Comparison of ENCODE assay signal across 8 cellular contexts in the genomic region with DNA sequence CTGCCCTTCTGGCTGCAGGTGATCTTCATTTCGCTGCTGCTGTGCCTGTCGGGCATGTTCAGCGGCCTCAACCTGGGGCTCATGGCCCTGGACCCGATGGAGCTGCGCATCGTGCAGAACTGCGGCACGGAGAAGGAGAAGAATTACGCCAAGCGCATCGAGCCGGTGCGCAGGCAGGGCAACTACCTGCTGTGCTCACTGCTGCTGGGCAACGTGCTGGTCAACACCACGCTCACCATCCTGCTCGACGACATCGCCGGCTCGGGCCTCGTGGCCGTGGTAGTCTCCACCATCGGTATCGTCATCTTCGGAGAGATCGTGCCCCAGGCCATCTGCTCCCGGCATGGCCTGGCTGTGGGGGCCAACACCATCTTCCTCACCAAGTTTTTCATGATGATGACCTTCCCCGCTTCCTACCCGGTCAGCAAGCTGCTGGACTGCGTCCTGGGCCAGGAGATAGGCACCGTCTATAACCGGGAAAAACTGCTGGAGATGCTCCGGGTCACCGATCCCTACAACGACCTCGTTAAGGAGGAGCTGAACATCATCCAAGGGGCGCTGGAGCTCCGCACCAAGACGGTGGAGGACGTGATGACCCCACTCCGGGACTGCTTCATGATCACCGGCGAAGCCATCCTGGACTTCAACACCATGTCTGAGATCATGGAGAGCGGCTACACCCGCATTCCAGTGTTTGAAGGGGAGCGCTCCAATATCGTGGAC. TPM values are rescaled to one million over a fixed set of nuclear protein-coding genes. Genes with fewer than 3 reads are reported as not detected.
A peak's percentile ranks its signal among the peaks of the same experiment; 100 is the strongest.
DNase-seq lines count a peak whose midpoint lies in the region; ATAC-seq and TF ChIP-seq lines count a peak whose summit lies in the region.

No MANE protein-coding gene starts in this region.

- TF ChIP-seq POLR2A in Peyer's patch (IDR thresholded peaks at IDR 0.05), result no peak
- TF ChIP-seq POLR2A in uterus (IDR thresholded peaks at IDR 0.05), result no peak

- TF ChIP-seq CTCF in GM12865 (IDR thresholded peaks at IDR 0.05; ENCODE audit: insufficient read depth, low read depth, low read length, missing control alignments), result no peak
- no peak for TF ChIP-seq CTCF in Peyer's patch (IDR thresholded peaks at IDR 0.05)
- no peak for TF ChIP-seq CTCF in mucosa of descending colon (IDR thresholded peaks at IDR 0.05)
- no peak for TF ChIP-seq CTCF in uterus (IDR thresholded peaks at IDR 0.05)

- no peaks in the 10 kb centered on the region for H3K36me3 ChIP-seq in Peyer's patch
- no peaks in the 10 kb centered on the region for H3K36me3 ChIP-seq in duodenal mucosa (ENCODE audit: control insufficient read depth in 1 of 2, insufficient read depth in 2 of 2, low read length in 2 of 2)
- no peaks in the 10 kb centered on the region for H3K36me3 ChIP-seq in mucosa of descending colon (ENCODE audit: low read depth)
- no peaks in the 10 kb centered on the region for H3K36me3 ChIP-seq in uterus

- H3K4me1 ChIP-seq in Peyer's patch (peaks cover 0 to 35% (median 7%) of the 10 kb centered on the region in 4 donors), duodenal mucosa (ENCODE audit: control insufficient read depth in 1 of 2, insufficient read depth in 2 of 2, low read length in 2 of 2) (peaks cover 41 to 48% of the 10 kb centered on the region in 2 donors), mucosa of descending colon (ENCODE audit: low read depth) (peaks cover 8% of the 10 kb centered on the region), uterus (peaks cover 0 to 4% of the 10 kb centered on the region in 2 donors)

- peak overlapping the region; percentile 56 to 70 for H3K9ac ChIP-seq in duodenal mucosa (ENCODE audit: low read depth in 1 of 2, low read length in 2 of 2)

- H3K4me3 ChIP-seq in GM12865 (ENCODE audit: low read depth, low read length), result peak overlapping the region; percentile 71
- H3K4me3 ChIP-seq in Peyer's patch, result peak overlapping the region; percentile 72 to 94 (median 83)
- peak overlapping the region; percentile 90 to 93 for H3K4me3 ChIP-seq in duodenal mucosa (ENCODE audit: low read depth in 1 of 2, low read length in 2 of 2)
- H3K4me3 ChIP-seq in mucosa of descending colon, result peak overlapping the region; percentile 88
- peak overlapping the region; percentile 54 to 79 for H3K4me3 ChIP-seq in uterus

- H3K27me3 ChIP-seq in Peyer's patch (no peaks in the 10 kb centered on the region), duodenal mucosa (ENCODE audit: control insufficient read depth in 1 of 2, insufficient read depth in 2 of 2, low read length in 2 of 2) (no peaks in the 10 kb centered on the region), uterus (no peaks in the 10 kb centered on the region)

- H3K9me3 ChIP-seq in Peyer's patch (no peaks in the 10 kb centered on the region), duodenal mucosa (ENCODE audit: control insufficient read depth in 1 of 2, low read length in 2 of 2) (no peaks in the 10 kb centered on the region), mucosa of descending colon (no peaks in the 10 kb centered on the region), uterus (no peaks in the 10 kb centered on the region)

- intact Hi-C loops in mucosa of descending colon (cut with DNase I, micrococcal nuclease) (loop anchor here (5.0 to 10.0 kb wide), 3 partner anchors 145 to 323 kb away; no protein-coding TSS in a partner anchor), uterus (cut with DNase I; ENCODE audit: low total_unique reads) (loop anchor here (5.0 kb wide), 2 partner anchors 148 to 323 kb away; no protein-coding TSS in a partner anchor)

- DNase-seq in GM12865 (ENCODE audit: low read depth) (peak; percentile 27), Peyer's patch (peak in 2 of 3 donors; percentile 50 to 56), mucosa of descending colon (peak; percentile 35 to 61 (median 56)), uterus (peak in 1 of 2 donors; percentile 18), OCI-M1 (lab: John Stamatoyannopoulos, UW) (no peak), NCI-H2171 (lab: John Stamatoyannopoulos, UW) (no peak)

- no peak for ATAC-seq in mucosa of descending colon
- no peak for ATAC-seq in GM21528 (IDR thresholded peaks at IDR 0.05; ENCODE audit: low FRiP score, unreplicated experiment)

- H3K27ac ChIP-seq in Peyer's patch (peak overlapping the region in 2 of 4 donors; percentile 86 to 94), duodenal mucosa (ENCODE audit: low read depth, low read length) (no peak overlapping the region), uterus (peak overlapping the region in 1 of 2 donors; percentile 94)

RNA-seq across cellular contexts. Expression of a gene that starts 1.3 kb away (rescaled TPM):
- 10 to 100 TPM; 15.8 to 39.6 (median 19.2) TPM for total RNA-seq in Peyer's patch
- total RNA-seq in mucosa of descending colon, result 10 to 100 TPM; 22.6 to 53.2 (median 27.3) TPM
- 10 to 100 TPM in 1 of 4 donors, 1 to 10 TPM in 3; 5.1 to 11.0 (median 7.4) TPM for total RNA-seq in uterus

RNA-seq across cellular contexts. Expression of a gene that starts 50.1 kb away (rescaled TPM):
- 1 to 10 TPM in 2 of 4 donors, not detected in 2; 3.6 to 5.8 TPM for total RNA-seq in Peyer's patch
- 1 to 10 TPM in 1 of 3 donors, under 1 TPM in 1, not detected in 1; 0.27 to 1.6 TPM for total RNA-seq in mucosa of descending colon
- 10 to 100 TPM in 1 of 4 donors, 1 to 10 TPM in 2, under 1 TPM in 1; 0.51 to 15.3 (median 2.6) TPM for total RNA-seq in uterus

Comparison
In these comparisons a context has a peak if more than half of its experiments do, and no peak if none do; other contexts are left out.
1. DNase-seq: peak in GM12865 (single experiment), Peyer's patch (2 of 3) and mucosa of descending colon (3 of 3); none in OCI-M1 (single experiment) and NCI-H2171 (single experiment).
2. Peak in every context shown above with its lines, with median percentiles within 50 percentile points of each other: H3K4me3 ChIP-seq.